ENCODE assay signal across 8 cellular contexts in the genomic region with DNA sequence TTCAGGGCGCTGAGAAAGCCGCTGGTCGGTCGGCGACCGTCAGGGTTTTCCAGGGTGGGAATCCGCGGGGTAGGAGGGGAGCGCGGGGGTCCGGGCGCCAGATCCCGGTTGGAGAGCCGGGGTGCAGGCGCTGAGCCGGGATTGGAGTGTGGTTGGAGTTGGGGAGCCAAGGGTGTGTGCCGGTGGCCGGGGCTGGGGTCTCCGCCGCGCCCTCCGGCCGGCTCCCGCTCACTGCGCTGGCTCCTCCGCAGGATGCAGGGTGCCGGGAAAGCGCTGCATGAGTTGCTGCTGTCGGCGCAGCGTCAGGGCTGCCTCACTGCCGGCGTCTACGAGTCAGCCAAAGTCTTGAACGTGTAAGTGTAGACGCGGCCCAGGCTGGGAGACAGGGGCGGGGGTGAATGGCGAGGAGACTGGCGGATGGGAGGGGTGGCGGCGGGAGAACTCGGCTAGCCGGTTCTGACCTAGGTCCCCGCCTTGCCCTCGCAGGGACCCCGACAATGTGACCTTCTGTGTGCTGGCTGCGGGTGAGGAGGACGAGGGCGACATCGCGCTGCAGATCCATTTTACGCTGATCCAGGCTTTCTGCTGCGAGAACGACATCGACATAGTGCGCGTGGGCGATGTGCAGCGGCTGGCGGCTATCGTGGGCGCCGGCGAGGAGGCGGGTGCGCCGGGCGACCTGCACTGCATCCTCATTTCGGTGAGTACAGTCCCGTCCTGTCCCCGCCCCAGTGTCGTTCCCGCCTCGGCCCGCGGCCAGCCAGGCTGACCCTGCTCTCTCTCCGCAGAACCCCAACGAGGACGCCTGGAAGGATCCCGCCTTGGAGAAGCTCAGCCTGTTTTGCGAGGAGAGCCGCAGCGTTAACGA. TPM values are rescaled to one million over a fixed set of nuclear protein-coding genes. Genes with fewer than 3 reads are reported as not detected.
DNase-seq lines count a peak whose midpoint lies in the region; ATAC-seq and TF ChIP-seq lines count a peak whose summit lies in the region.

No MANE protein-coding gene starts in this region.

- in situ Hi-C loops in KBM-7 (cut with MboI; ENCODE audit: low pct_unique_long_range_greater_than_20kb, low sequenced_read_pairs): loop anchor here (10.0 kb wide), 1 partner anchor 499 kb away; no protein-coding TSS in a partner anchor

- H3K36me3 Mint-ChIP-seq in activated CD8-positive, alpha-beta T cell treated with anti-CD3 and anti-CD28 coated beads for 36 hours (ENCODE audit: low read depth): no peaks in the 10 kb centered on the region

- H3K27me3 ChIP-seq in ectodermal cell (ENCODE audit: control insufficient read depth, insufficient read depth, low read length, poor library complexity, severe bottlenecking) (peaks cover 70% of the 10 kb centered on the region), lower lobe of right lung (ENCODE audit: low read depth) (no peaks in the 10 kb centered on the region)

- no peak for TF ChIP-seq CTCF in activated CD8-positive, alpha-beta T cell treated with anti-CD3 and anti-CD28 coated beads for 36 hours (IDR thresholded peaks at IDR 0.05)
- TF ChIP-seq CTCF in lower lobe of right lung (IDR thresholded peaks at IDR 0.05): no peak

- intact Hi-C loops in activated CD8-positive, alpha-beta T cell treated with anti-CD3 and anti-CD28 coated beads for 36 hours (cut with micrococcal nuclease): loop anchor here (10.0 kb wide), 1 partner anchor 99 kb away; no protein-coding TSS in a partner anchor
- intact Hi-C loops in lower lobe of right lung (cut with DNase I): no loop called here

- 1% methylated on average over 85 of the region's 85 CpGs for WGBS in ectodermal cell, 2 experiments

- no peaks in the 10 kb centered on the region for H3K9me3 Mint-ChIP-seq in activated CD8-positive, alpha-beta T cell treated with anti-CD3 and anti-CD28 coated beads for 36 hours

- no peaks in the 10 kb centered on the region for H3K36me3 ChIP-seq in ectodermal cell (ENCODE audit: control insufficient read depth, insufficient read depth, low read length)
- H3K36me3 ChIP-seq in lower lobe of right lung: no peaks in the 10 kb centered on the region

- H3K27ac ChIP-seq in ectodermal cell (ENCODE audit: insufficient read depth, low read depth, low read length, poor library complexity, severe bottlenecking): no peak overlapping the region
- H3K27ac ChIP-seq in lower lobe of right lung: peak overlapping the region; percentile 93

- H3K4me3 ChIP-seq in ectodermal cell (ENCODE audit: insufficient read depth, low read depth, low read length) (peak overlapping the region; percentile 50), lower lobe of right lung (peak overlapping the region; percentile 80)

- peak; percentile 50 for ATAC-seq in activated CD8-positive, alpha-beta T cell treated with anti-CD3 and anti-CD28 coated beads for 36 hours
- ATAC-seq in lower lobe of right lung: peak; percentile 59 to 63

- H3K4me1 ChIP-seq in ectodermal cell (ENCODE audit: control insufficient read depth, insufficient read depth, low read length) (peaks cover 19% of the 10 kb centered on the region), lower lobe of right lung (peaks cover 41% of the 10 kb centered on the region)

- peak overlapping the region; percentile 84 for H3K4me3 Mint-ChIP-seq in activated CD8-positive, alpha-beta T cell treated with anti-CD3 and anti-CD28 coated beads for 36 hours

- H3K27ac Mint-ChIP-seq in activated CD8-positive, alpha-beta T cell treated with anti-CD3 and anti-CD28 coated beads for 36 hours: peak overlapping the region; percentile 76

- CTCF ChIA-PET in activated CD8-positive, alpha-beta T cell treated with anti-CD3 and anti-CD28 coated beads for 36 hours (lab: Charles Lee): interaction anchor here (1.0 to 16.5 kb wide), 2 partner anchors 492 to 498 kb away, joined by 3 to 355 read pairs; no protein-coding TSS in a partner anchor

- POLR2A ChIA-PET in activated CD8-positive, alpha-beta T cell treated with anti-CD3 and anti-CD28 coated beads for 36 hours (lab: Charles Lee): interaction anchor here (0.7 to 1.6 kb wide), 6 partner anchors 13 to 488 kb away, joined by 3 to 5 read pairs (median 4); no protein-coding TSS in a partner anchor

- peaks cover 23% of the 10 kb centered on the region for H3K4me1 Mint-ChIP-seq in activated CD8-positive, alpha-beta T cell treated with anti-CD3 and anti-CD28 coated beads for 36 hours (ENCODE audit: low read depth)

- DNase-seq in ELR (ENCODE audit: low read depth): peak; percentile 8
- peak; percentile 12 for DNase-seq in KBM-7
- DNase-seq in activated CD8-positive, alpha-beta T cell treated with anti-CD3 and anti-CD28 coated beads for 36 hours: peak; percentile 81
- DNase-seq in lower lobe of right lung: peak; percentile 82
- DNase-seq in stimulated activated CD4-positive, alpha-beta T cell treated with anti-CD3 and anti-CD28 coated beads, Interleukin-4, amount 100 ng/mL, for 24 hours: peak; percentile 68
- DNase-seq in NAMALWA (ENCODE audit: low spot score): no peak
- DNase-seq in amniotic stem cell (lab: John Stamatoyannopoulos, UW): no peak

- peaks cover 3% of the 10 kb centered on the region for H3K27me3 Mint-ChIP-seq in activated CD8-positive, alpha-beta T cell treated with anti-CD3 and anti-CD28 coated beads for 36 hours

- no peaks in the 10 kb centered on the region for H3K9me3 ChIP-seq in ectodermal cell (ENCODE audit: control insufficient read depth, low read length)
- no peaks in the 10 kb centered on the region for H3K9me3 ChIP-seq in lower lobe of right lung

RNA-seq across cellular contexts. Expression of a gene that starts 0.6 kb away (rescaled TPM):
- 1 to 10 TPM; 3.7 to 5.0 TPM for total RNA-seq in activated CD8-positive, alpha-beta T cell treated with anti-CD3 and anti-CD28 coated beads for 36 hours
- 4.9 TPM for polyA plus RNA-seq in ectodermal cell (2013, experiment 1 of 4)
- 6.3 TPM for polyA plus RNA-seq in ectodermal cell (2013, experiment 2 of 4)
- 11.9 TPM for polyA plus RNA-seq in ectodermal cell (2013, experiment 3 of 4)
- polyA plus RNA-seq in ectodermal cell (2013, experiment 4 of 4): 12.2 TPM
- total RNA-seq in lower lobe of right lung: 14.4 TPM

Comparison
In these comparisons a context has a peak if more than half of its experiments do, and no peak if none do; other contexts are left out.
1. DNase-seq: peak in ELR (single experiment), KBM-7 (single experiment), activated CD8-positive, alpha-beta T cell treated with anti-CD3 and anti-CD28 coated beads for 36 hours (single experiment), lower lobe of right lung (single experiment) and stimulated activated CD4-positive, alpha-beta T cell treated with anti-CD3 and anti-CD28 coated beads, Interleukin-4, amount 100 ng/mL, for 24 hours (single experiment); none in NAMALWA (single experiment) and amniotic stem cell (single experiment).